37 cellular contexts compared by ENCODE assay signal in the genomic region with DNA sequence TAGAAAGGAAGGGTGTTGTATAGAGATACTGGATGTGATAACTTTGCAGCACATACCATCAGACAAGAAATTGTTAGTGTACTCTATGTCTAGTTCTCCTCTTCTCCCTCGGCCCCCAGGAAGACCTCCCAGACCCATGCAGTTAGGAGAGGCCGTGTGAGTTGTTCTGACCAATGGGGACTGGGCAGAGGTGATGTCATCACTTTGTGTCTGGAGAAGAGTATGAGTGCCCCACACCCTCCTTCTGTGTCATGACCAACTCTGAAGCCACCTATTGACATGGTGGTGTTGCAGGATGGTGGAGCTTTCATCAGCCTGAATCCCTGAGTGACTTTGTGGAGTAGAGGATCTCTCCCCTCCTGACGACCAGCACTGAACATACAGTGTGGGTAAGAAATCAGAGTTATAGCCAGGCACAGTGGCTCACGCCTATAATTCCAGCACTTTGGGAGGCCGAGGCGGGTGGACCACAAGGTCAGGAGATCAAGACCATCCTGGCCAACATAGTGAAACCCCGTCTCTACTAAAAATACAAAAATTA.
"Had no signal": no experiment of that assay in that cellular context is flagged by ENCODE, and none has a peak within 500 bp of the region (broad histone marks: within the 10 kb centered on the region; RNA-seq: fewer than 3 reads in every experiment).

No MANE protein-coding gene starts in this region.

- H3K27me3 ChIP-seq: adrenal gland, body of pancreas, brain microvascular endothelial cell, breast epithelium had no signal

- H3K9me3 ChIP-seq: adrenal gland, body of pancreas had no signal

- H3K27ac ChIP-seq: adrenal gland, body of pancreas, brain microvascular endothelial cell, breast epithelium, VCaP had no signal

- H3K4me3 Mint-ChIP-seq: activated B cell treated with CpG ODN at 0.5 μM for 24 hours; activated CD4-positive, alpha-beta memory T cell treated with anti-CD3 and anti-CD28 coated beads for 36 hours; activated CD4-positive, alpha-beta T cell treated with anti-CD3 and anti-CD28 coated beads for 36 hours; activated CD8-positive, alpha-beta T cell treated with anti-CD3 and anti-CD28 coated beads for 36 hours; activated naive CD4-positive, alpha-beta T cell treated with anti-CD3 and anti-CD28 coated beads for 36 hours; activated naive CD8-positive, alpha-beta T cell treated with anti-CD3 and anti-CD28 coated beads for 36 hours; activated T-cell treated with anti-CD3 and anti-CD28 coated beads, Interleukin-2, amount 50 U/mL, for 4 hours; activated T-cell treated with anti-CD3 and anti-CD28 coated beads, Interleukin-2, amount 50 U/mL, for 72 hours; activated T-helper 1 cell treated with anti-CD3 and anti-CD28 coated beads, Interleukin-12 subunit alpha, Interleukin-12 subunit beta, Interleukin-2, Interleukin-4 antibody, amounts not matched to agents 30 ng/mL and 10 ng/mL and 1 ng/mL, durations not matched to agents 14 hours and 24 hours and 36 hours; activated T-helper 17 cell treated with anti-CD3 and anti-CD28 coated beads, Interleukin-2, amount 50 U/mL, for 72 hours; T-helper 1 cell treated with Interleukin-12 subunit alpha and Interleukin-12 subunit beta and Interleukin-4 antibody, amounts not matched to agents 30 μg/mL and 1 μg/mL, for 36 hours; T-helper 2 cell treated with Interferon-gamma antibody and Interleukin-4, amounts not matched to agents 5 μg/mL and 100 μg/mL, for 36 hours had no signal

- H3K4me1 Mint-ChIP-seq: activated B cell treated with CpG ODN at 0.5 μM for 24 hours; activated CD4-positive, alpha-beta T cell treated with anti-CD3 and anti-CD28 coated beads for 36 hours; activated T-helper 17 cell treated with anti-CD3 and anti-CD28 coated beads, Interleukin-2, amount 50 U/mL, for 72 hours had no signal

- H3K9me3 Mint-ChIP-seq: activated B cell treated with CpG ODN at 0.5 μM for 24 hours; activated T-cell treated with anti-CD3 and anti-CD28 coated beads, Interleukin-2, amount 50 U/mL, for 4 hours; activated T-helper 1 cell treated with anti-CD3 and anti-CD28 coated beads, Interleukin-12 subunit alpha, Interleukin-12 subunit beta, Interleukin-2, Interleukin-4 antibody, amounts not matched to agents 30 ng/mL and 10 ng/mL and 1 ng/mL, durations not matched to agents 14 hours and 24 hours and 36 hours; activated T-helper 17 cell treated with anti-CD3 and anti-CD28 coated beads, Interleukin-2, amount 50 U/mL, for 72 hours; T-helper 1 cell treated with Interleukin-12 subunit alpha and Interleukin-12 subunit beta and Interleukin-4 antibody, amounts not matched to agents 30 μg/mL and 1 μg/mL, for 36 hours; T-helper 2 cell treated with Interferon-gamma antibody and Interleukin-4, amounts not matched to agents 5 μg/mL and 100 μg/mL, for 36 hours had no signal

- H3K36me3 Mint-ChIP-seq: activated CD4-positive, alpha-beta memory T cell treated with anti-CD3 and anti-CD28 coated beads for 36 hours; activated naive CD4-positive, alpha-beta T cell treated with anti-CD3 and anti-CD28 coated beads, Interleukin-2, amount 50 U/mL, for 72 hours; activated naive CD8-positive, alpha-beta T cell treated with anti-CD3 and anti-CD28 coated beads for 36 hours had no signal

- FAIRE-seq: astrocyte, TTC549 had no signal

- ATAC-seq: activated CD4-positive, alpha-beta T cell treated with anti-CD3 and anti-CD28 coated beads for 36 hours; activated CD8-positive, alpha-beta T cell treated with anti-CD3 and anti-CD28 coated beads for 36 hours; activated naive CD4-positive, alpha-beta T cell treated with anti-CD3 and anti-CD28 coated beads, Interleukin-2, amount 50 U/mL, for 72 hours; activated T-cell treated with anti-CD3 and anti-CD28 coated beads, Interleukin-2, amount 50 U/mL, for 4 hours; activated T-cell treated with anti-CD3 and anti-CD28 coated beads, Interleukin-2, amount 50 U/mL, for 72 hours; activated T-helper 17 cell treated with anti-CD3 and anti-CD28 coated beads, Interleukin-2, amount 50 U/mL, for 72 hours; body of pancreas had no signal

- H3K27me3 Mint-ChIP-seq: activated B cell treated with CpG ODN at 0.5 μM for 24 hours; activated CD4-positive, alpha-beta memory T cell treated with anti-CD3 and anti-CD28 coated beads for 36 hours; activated CD4-positive, alpha-beta T cell treated with anti-CD3 and anti-CD28 coated beads for 36 hours; activated CD8-positive, alpha-beta T cell treated with anti-CD3 and anti-CD28 coated beads for 36 hours; activated naive CD8-positive, alpha-beta T cell treated with anti-CD3 and anti-CD28 coated beads for 36 hours; activated T-helper 17 cell treated with anti-CD3 and anti-CD28 coated beads, Interleukin-2, amount 50 U/mL, for 72 hours had no signal

- H3K27ac Mint-ChIP-seq: activated B cell treated with CpG ODN at 0.5 μM for 24 hours; activated CD4-positive, alpha-beta memory T cell treated with anti-CD3 and anti-CD28 coated beads for 36 hours; activated CD4-positive, alpha-beta T cell treated with anti-CD3 and anti-CD28 coated beads for 36 hours; activated CD8-positive, alpha-beta T cell treated with anti-CD3 and anti-CD28 coated beads for 36 hours; activated naive CD4-positive, alpha-beta T cell treated with anti-CD3 and anti-CD28 coated beads for 36 hours; activated naive CD4-positive, alpha-beta T cell treated with anti-CD3 and anti-CD28 coated beads, Interleukin-2, amount 50 U/mL, for 72 hours; activated naive CD8-positive, alpha-beta T cell treated with anti-CD3 and anti-CD28 coated beads for 36 hours; activated T-cell treated with anti-CD3 and anti-CD28 coated beads, Interleukin-2, amount 50 U/mL, for 72 hours; activated T-helper 1 cell treated with anti-CD3 and anti-CD28 coated beads, Interleukin-12 subunit alpha, Interleukin-12 subunit beta, Interleukin-2, Interleukin-4 antibody, amounts not matched to agents 30 ng/mL and 10 ng/mL and 1 ng/mL, durations not matched to agents 14 hours and 24 hours and 36 hours; activated T-helper 17 cell treated with anti-CD3 and anti-CD28 coated beads, Interleukin-2, amount 50 U/mL, for 72 hours; T-helper 1 cell treated with Interleukin-12 subunit alpha and Interleukin-12 subunit beta and Interleukin-4 antibody, amounts not matched to agents 30 μg/mL and 1 μg/mL, for 36 hours; T-helper 2 cell treated with Interferon-gamma antibody and Interleukin-4, amounts not matched to agents 5 μg/mL and 100 μg/mL, for 36 hours had no signal

- H3K4me1 ChIP-seq: adrenal gland, body of pancreas, breast epithelium had no signal

- H3K4me3 ChIP-seq: adrenal gland, body of pancreas, breast epithelium had no signal

- H3K36me3 ChIP-seq: adrenal gland, brain microvascular endothelial cell, breast epithelium had no signal

- DNase-seq: activated B cell treated with CpG ODN at 0.5 μM for 24 hours; activated CD4-positive, alpha-beta memory T cell treated with anti-CD3 and anti-CD28 coated beads for 36 hours; activated CD4-positive, alpha-beta T cell treated with anti-CD3 and anti-CD28 coated beads for 36 hours; activated CD4-positive, alpha-beta T cell treated with anti-CD3 and anti-CD28 coated beads for 48 hours; activated CD4-positive, alpha-beta T cell treated with anti-CD3 and anti-CD28 coated beads, Interleukin-2, amount 50 U/mL, for 1 hour; activated CD4-positive, alpha-beta T cell treated with anti-CD3 and anti-CD28 coated beads, Interleukin-2, amount 50 U/mL, for 4 hours; activated CD4-positive, CD25-positive, alpha-beta regulatory T cell treated with anti-CD3 and anti-CD28 coated beads, Interleukin-2, amount 50 U/mL, for 72 hours; activated CD8-positive, alpha-beta memory T cell treated with anti-CD3 and anti-CD28 coated beads, Interleukin-2, amount 50 U/mL, for 4 hours; activated CD8-positive, alpha-beta T cell treated with anti-CD3 and anti-CD28 coated beads for 36 hours; activated effector memory CD4-positive, alpha-beta T cell treated with anti-CD3 and anti-CD28 coated beads, Interleukin-2, amount 50 U/mL, for 16 hours; activated gamma-delta T cell treated with Interleukin-2 at 50 U/mL for 16 hours; activated naive CD4-positive, alpha-beta T cell; activated naive CD4-positive, alpha-beta T cell treated with anti-CD3 and anti-CD28 coated beads for 36 hours; activated naive CD4-positive, alpha-beta T cell treated with anti-CD3 and anti-CD28 coated beads, Interleukin-2, amount 50 U/mL, for 16 hours; activated naive CD8-positive, alpha-beta T cell treated with anti-CD3 and anti-CD28 coated beads for 36 hours; activated T-cell treated with anti-CD3 and anti-CD28 coated beads for 4 hours; activated T-cell treated with anti-CD3 and anti-CD28 coated beads, Interleukin-2, amount 50 U/mL, for 1 hour; activated T-cell treated with anti-CD3 and anti-CD28 coated beads, Interleukin-2, amount 50 U/mL, for 4 hours; activated T-cell treated with anti-CD3 and anti-CD28 coated beads, Interleukin-2, amount 50 U/mL, for 72 hours; adrenal gland; amniotic stem cell; aorta; body of pancreas; brain microvascular endothelial cell; central memory CD4-positive, alpha-beta T cell; T-helper 1 cell; T-helper 2 cell; T-helper 9 cell had no signal
